Comparison of ENCODE assay signal across 10 cellular contexts in the genomic region with DNA sequence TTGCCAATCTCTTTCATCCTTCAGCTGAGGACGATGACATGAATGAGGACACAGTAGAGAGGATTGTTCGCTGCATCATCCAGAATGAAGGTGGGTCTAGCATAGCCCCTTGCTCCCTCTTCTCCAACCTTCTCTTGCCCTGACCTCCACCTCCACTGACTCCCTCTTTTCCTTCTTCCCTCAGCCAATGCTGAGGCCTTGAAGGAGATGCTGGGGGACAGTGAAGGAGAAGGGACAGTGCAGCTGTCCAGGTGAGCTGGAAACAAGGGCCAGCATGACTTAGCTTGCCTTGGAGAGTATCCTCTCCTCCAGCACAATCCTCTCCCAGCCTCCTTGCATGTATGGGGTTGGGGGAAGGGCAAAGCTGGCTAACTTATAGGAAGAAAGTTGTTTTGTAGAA. TPM values are rescaled to one million over a fixed set of nuclear protein-coding genes. Genes with fewer than 3 reads are reported as not detected.
DNase-seq lines count a peak whose midpoint lies in the region; ATAC-seq, FAIRE-seq and TF ChIP-seq lines count a peak whose summit lies in the region.
"Had no signal": no experiment of that assay in that cellular context is flagged by ENCODE, and none has a peak within 500 bp of the region (broad histone marks: within the 10 kb centered on the region; RNA-seq: fewer than 3 reads in every experiment).

No MANE protein-coding gene starts in this region.

- FAIRE-seq in GM12892 (lab: Jason Lieb, UNC) (no peak), small intestine (lab: Jason Lieb, UNC) (no peak)

- 79 to 94% (median 94%) methylated on average over 2 of the region's 2 CpGs for WGBS in small intestine, 3 donors

- H3K9me3 ChIP-seq in CD4-positive, CD25-positive, alpha-beta regulatory T cell (ENCODE audit: control insufficient read depth in 2 of 2, low read length in 2 of 2) = no peaks in the 10 kb centered on the region
- H3K9me3 ChIP-seq in gastrocnemius medialis (no peaks in the 10 kb centered on the region), small intestine (ENCODE audit: control insufficient read depth, low read depth) (no peaks in the 10 kb centered on the region)

- no peak for ATAC-seq in CD4-positive, CD25-positive, alpha-beta regulatory T cell (ENCODE audit: low read depth in 2 of 2)
- ATAC-seq in gastrocnemius medialis = no peak

- intact Hi-C loops in gastrocnemius medialis (cut with DNase I; ENCODE audit: low total_unique reads) = no loop called here

- H3K27ac ChIP-seq in CD4-positive, CD25-positive, alpha-beta regulatory T cell (ENCODE audit: insufficient read depth, low read length, poor library complexity, severe bottlenecking) = no peak overlapping the region
- H3K27ac ChIP-seq in gastrocnemius medialis (no peak overlapping the region), small intestine (ENCODE audit: low read depth in 1 of 2, low read length in 1 of 2) (no peak overlapping the region)

- H3K27me3 ChIP-seq in CD4-positive, CD25-positive, alpha-beta regulatory T cell (ENCODE audit: control insufficient read depth, insufficient read depth, low read length) = no peaks in the 10 kb centered on the region
- H3K27me3 ChIP-seq in gastrocnemius medialis = peaks cover 5 to 16% (median 12%) of the 10 kb centered on the region in 3 donors
- H3K27me3 ChIP-seq in small intestine (ENCODE audit: control insufficient read depth in 2 of 2, insufficient read depth in 2 of 2, low read length in 2 of 2) = no peaks in the 10 kb centered on the region

- TF ChIP-seq POLR2A in GM12892 (IDR thresholded peaks at IDR 0.05; ENCODE audit: low read depth, low read length) (0 out of 2 replicates have a peak, but pooled peaks have one; percentile 13), gastrocnemius medialis (IDR thresholded peaks at IDR 0.05) (no peak)

- no peak for TF ChIP-seq CTCF in mesothelial cell of epicardium (IDR thresholded peaks at IDR 0.05; ENCODE audit: unreplicated experiment)
- no peak for TF ChIP-seq CTCF in gastrocnemius medialis (IDR thresholded peaks at IDR 0.05 in 4 of 5, conservative IDR thresholded peaks at IDR 0.05 in 1 of 5)

- no peak for DNase-seq in CD4-positive, CD25-positive, alpha-beta regulatory T cell
- no peak for DNase-seq in GM12892 (ENCODE audit: insufficient read length)
- DNase-seq in activated CD8-positive, alpha-beta memory T cell treated with anti-CD3 and anti-CD28 coated beads, Interleukin-2, amount 50 U/mL, for 48 hours = peak; percentile 49
- no peak for DNase-seq in mesothelial cell of epicardium (ENCODE audit: low spot score in 2 of 2, unreplicated experiment in 2 of 2)
- DNase-seq in gastrocnemius medialis = no peak
- no peak for DNase-seq in HUDEP-2 (lab: John Stamatoyannopoulos, UW; ENCODE audit: unreplicated experiment in 76 of 76)
- DNase-seq in small intestine = no peak
- DNase-seq: GF-D8, H7, NCI-H2171 treated with DMSO at 0.1 percent for 48 hours had no signal

- no peaks in the 10 kb centered on the region for H3K27me3 Mint-ChIP-seq in CD4-positive, CD25-positive, alpha-beta regulatory T cell
- peaks cover 8% of the 10 kb centered on the region for H3K27me3 Mint-ChIP-seq in mesothelial cell of epicardium (ENCODE audit: low read depth)

- in situ Hi-C loops in gastrocnemius medialis (cut with MboI; ENCODE audit: low sequenced_read_pairs in 4 of 4) = no loop called here

- peaks cover 16% of the 10 kb centered on the region for H3K36me3 Mint-ChIP-seq in CD4-positive, CD25-positive, alpha-beta regulatory T cell
- peaks cover 5% of the 10 kb centered on the region for H3K36me3 Mint-ChIP-seq in mesothelial cell of epicardium

- peaks cover 15% of the 10 kb centered on the region for H3K36me3 ChIP-seq in CD4-positive, CD25-positive, alpha-beta regulatory T cell (ENCODE audit: control insufficient read depth, insufficient read depth, low read length)
- H3K36me3 ChIP-seq in gastrocnemius medialis (no peaks in the 10 kb centered on the region), small intestine (ENCODE audit: control insufficient read depth in 2 of 2, insufficient read depth in 2 of 2, low read length in 2 of 2) (no peaks in the 10 kb centered on the region)

- H3K9me3 Mint-ChIP-seq in CD4-positive, CD25-positive, alpha-beta regulatory T cell = no peaks in the 10 kb centered on the region
- H3K9me3 Mint-ChIP-seq in mesothelial cell of epicardium = no peaks in the 10 kb centered on the region

- H3K27ac Mint-ChIP-seq in CD4-positive, CD25-positive, alpha-beta regulatory T cell = peak overlapping the region; percentile 94 to 96 (median 95)
- no peak overlapping the region for H3K27ac Mint-ChIP-seq in mesothelial cell of epicardium

- H3K4me1 ChIP-seq in CD4-positive, CD25-positive, alpha-beta regulatory T cell (ENCODE audit: control insufficient read depth, insufficient read depth, low read length, poor library complexity, severe bottlenecking) = peaks cover 43% of the 10 kb centered on the region
- H3K4me1 ChIP-seq in gastrocnemius medialis (peaks cover 16 to 22% of the 10 kb centered on the region in 2 donors), small intestine (ENCODE audit: control insufficient read depth in 2 of 2, insufficient read depth in 1 of 2, low read depth in 1 of 2, low read length in 1 of 2) (no peaks in the 10 kb centered on the region)

- peaks cover 17 to 45% (median 32%) of the 10 kb centered on the region in 4 donors for H3K4me1 Mint-ChIP-seq in CD4-positive, CD25-positive, alpha-beta regulatory T cell
- H3K4me1 Mint-ChIP-seq in mesothelial cell of epicardium = peaks cover 20% of the 10 kb centered on the region

- H3K4me3 ChIP-seq in CD4-positive, CD25-positive, alpha-beta regulatory T cell (ENCODE audit: low read depth, low read length) = no peak overlapping the region
- H3K4me3 ChIP-seq in gastrocnemius medialis (no peak overlapping the region), small intestine (ENCODE audit: low read depth in 1 of 2, low read length in 2 of 2) (no peak overlapping the region)

- peak overlapping the region; percentile 92 to 99 (median 95) for H3K4me3 Mint-ChIP-seq in CD4-positive, CD25-positive, alpha-beta regulatory T cell
- peak overlapping the region; percentile 89 for H3K4me3 Mint-ChIP-seq in mesothelial cell of epicardium

RNA-seq across cellular contexts. Expression of a gene that starts 2.0 kb away (rescaled TPM):
- 20.5 TPM for total RNA-seq in CD4-positive, CD25-positive, alpha-beta regulatory T cell
- 1 to 10 TPM; 2.4 to 5.5 (median 3.5) TPM for polyA plus RNA-seq in CD4-positive, CD25-positive, alpha-beta regulatory T cell
- 3.8 TPM for polyA plus RNA-seq in GM12892 (2012; ENCODE audit: missing spikeins)
- total RNA-seq in mesothelial cell of epicardium = 3.9 to 4.6 TPM (median 4.6 TPM) in 3 replicates
- total RNA-seq in gastrocnemius medialis = 1 to 10 TPM in 1 of 4 donors, under 1 TPM in 1, not detected in 2; 0.16 to 1.1 TPM
- polyA plus RNA-seq in small intestine = 1 to 10 TPM; 3.4 to 5.4 (median 4.3) TPM

RNA-seq across cellular contexts. Expression of a gene that starts 2.1 kb away (rescaled TPM):
- 83.9 TPM for total RNA-seq in CD4-positive, CD25-positive, alpha-beta regulatory T cell
- 100 to 1,000 TPM in 1 of 4 donors, 10 to 100 TPM in 3; 94.0 to 102 (median 96.1) TPM for polyA plus RNA-seq in CD4-positive, CD25-positive, alpha-beta regulatory T cell
- polyA plus RNA-seq in GM12892 (2012; ENCODE audit: missing spikeins) = 79.2 TPM
- total RNA-seq in mesothelial cell of epicardium = 96.0 to 108 TPM (median 102 TPM) in 3 replicates
- 10 to 100 TPM; 29.8 to 40.7 (median 35.7) TPM for total RNA-seq in gastrocnemius medialis
- polyA plus RNA-seq in small intestine = 10 to 100 TPM; 39.0 to 56.2 (median 42.9) TPM

RNA-seq across cellular contexts. Expression of a gene that starts 12.4 kb away (rescaled TPM):
- total RNA-seq in CD4-positive, CD25-positive, alpha-beta regulatory T cell = 115 TPM
- 10 to 100 TPM in 1 of 4 donors, 1 to 10 TPM in 3; 7.7 to 16.0 (median 8.2) TPM for polyA plus RNA-seq in CD4-positive, CD25-positive, alpha-beta regulatory T cell
- 18.6 TPM for polyA plus RNA-seq in GM12892 (2012; ENCODE audit: missing spikeins)
- 48.6 to 52.0 TPM (median 51.5 TPM) in 3 replicates for total RNA-seq in mesothelial cell of epicardium
- 1 to 10 TPM in 1 of 4 donors, under 1 TPM in 3; 0.32 to 2.6 (median 0.65) TPM for total RNA-seq in gastrocnemius medialis
- polyA plus RNA-seq in small intestine = 10 to 100 TPM in 2 of 3 donors, 1 to 10 TPM in 1; 8.3 to 14.8 (median 12.4) TPM

RNA-seq across cellular contexts. Expression of a gene that starts 20.0 kb away (rescaled TPM):
- 287 TPM for total RNA-seq in CD4-positive, CD25-positive, alpha-beta regulatory T cell
- 100 to 1,000 TPM in 1 of 4 donors, 10 to 100 TPM in 3; 86.1 to 105 (median 90.7) TPM for polyA plus RNA-seq in CD4-positive, CD25-positive, alpha-beta regulatory T cell
- polyA plus RNA-seq in GM12892 (2012; ENCODE audit: missing spikeins) = 67.3 TPM
- total RNA-seq in mesothelial cell of epicardium = 43.0 to 43.9 TPM (median 43.6 TPM) in 3 replicates
- total RNA-seq in gastrocnemius medialis = 100 to 1,000 TPM in 3 of 4 donors, 10 to 100 TPM in 1; 98.3 to 324 (median 214) TPM
- 10 to 100 TPM; 58.4 to 97.3 (median 87.8) TPM for polyA plus RNA-seq in small intestine

RNA-seq across cellular contexts. Expression of a gene that starts 43.3 kb away (rescaled TPM):
- total RNA-seq in CD4-positive, CD25-positive, alpha-beta regulatory T cell = 6.1 TPM
- polyA plus RNA-seq in CD4-positive, CD25-positive, alpha-beta regulatory T cell = 1 to 10 TPM in 1 of 4 donors, under 1 TPM in 2, not detected in 1; 0.25 to 1.3 (median 0.30) TPM
- not detected for polyA plus RNA-seq in GM12892 (2012; ENCODE audit: missing spikeins)
- total RNA-seq in mesothelial cell of epicardium = 50.9 to 53.8 TPM (median 51.8 TPM) in 3 replicates
- total RNA-seq in gastrocnemius medialis = 1 to 10 TPM; 1.6 to 5.5 (median 3.0) TPM
- 1 to 10 TPM in 2 of 3 donors, under 1 TPM in 1; 0.45 to 7.7 (median 1.6) TPM for polyA plus RNA-seq in small intestine

Comparison
In these comparisons a context has a peak if more than half of its experiments do, and no peak if none do; other contexts are left out.
1. RNA of a gene that starts 12.4 kb away (total RNA-seq): 115 TPM in CD4-positive, CD25-positive, alpha-beta regulatory T cell (single experiment) and 48.6 to 52.0 TPM in mesothelial cell of epicardium; 0.32 to 2.6 TPM in gastrocnemius medialis; every median in the first group is over 10 times any median in the second.